ENCODE assay signal across 25 cellular contexts in the genomic region with DNA sequence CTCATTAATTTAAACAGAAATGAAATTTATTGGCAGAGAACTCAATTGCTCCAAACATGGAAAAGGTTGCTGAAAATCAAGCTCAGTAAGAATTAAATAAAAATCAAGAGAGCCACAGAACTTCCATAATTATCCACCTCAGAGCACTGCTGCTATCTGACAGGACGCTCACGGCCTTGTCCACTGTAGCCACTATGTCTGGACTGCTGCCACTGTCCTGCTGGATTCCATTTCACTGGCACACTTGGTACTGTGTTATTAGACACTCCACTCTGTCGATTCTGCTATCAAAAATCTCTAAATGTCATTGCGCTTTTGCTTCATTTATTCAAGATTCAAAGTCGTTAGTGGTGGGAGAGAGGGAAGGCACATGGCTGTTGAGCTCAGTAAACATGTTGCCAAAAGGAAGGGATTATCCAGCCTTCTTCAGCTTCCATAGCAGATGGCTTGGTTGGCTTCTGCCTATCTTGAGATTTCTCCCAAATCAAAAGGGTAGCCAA.
DNase-seq lines count a peak whose midpoint lies in the region; ATAC-seq, FAIRE-seq and TF ChIP-seq lines count a peak whose summit lies in the region.
"Had no signal": no experiment of that assay in that cellular context is flagged by ENCODE, and none has a peak within 500 bp of the region (broad histone marks: within the 10 kb centered on the region; RNA-seq: fewer than 3 reads in every experiment).

No MANE protein-coding gene starts in this region.

- H4K20me1 ChIP-seq in keratinocyte (ENCODE audit: control insufficient read depth, extremely low read depth, insufficient read depth, low read length): no peaks in the 10 kb centered on the region

- H3K36me3 Mint-ChIP-seq in brain (no peaks in the 10 kb centered on the region), natural killer cell (no peaks in the 10 kb centered on the region)
- no peaks in the 10 kb centered on the region for H3K36me3 Mint-ChIP-seq in CD8-positive, alpha-beta memory T cell
- H3K36me3 Mint-ChIP-seq: T-cell had no signal

- H3K27ac Mint-ChIP-seq in brain (peak overlapping the region in 3 of 5 experiments; percentile 3 to 82 (median 28)), natural killer cell (no peak overlapping the region)
- no peak overlapping the region for H3K27ac Mint-ChIP-seq in CD8-positive, alpha-beta memory T cell
- H3K27ac Mint-ChIP-seq: T-cell had no signal

- H3K79me2 ChIP-seq in keratinocyte (ENCODE audit: control insufficient read depth, insufficient read depth, low read length): no peaks in the 10 kb centered on the region

- H3K4me2 ChIP-seq in keratinocyte (ENCODE audit: control insufficient read depth, extremely low read depth, insufficient read depth, low read depth, low read length): no peak overlapping the region
- H3K4me2 ChIP-seq: PC-9 had no signal

- H3K4me1 Mint-ChIP-seq in brain (no peaks in the 10 kb centered on the region), natural killer cell (no peaks in the 10 kb centered on the region)
- H3K4me1 Mint-ChIP-seq in CD8-positive, alpha-beta memory T cell: no peaks in the 10 kb centered on the region
- H3K4me1 Mint-ChIP-seq: T-cell had no signal

- no peaks in the 10 kb centered on the region for H3K9me1 ChIP-seq in keratinocyte (ENCODE audit: control insufficient read depth, extremely low read depth, insufficient read depth, low read length)

- H3K4me3 ChIP-seq in left ventricle myocardium inferior (no peak overlapping the region), keratinocyte (ENCODE audit: control insufficient read depth in 2 of 3, extremely low read depth in 1 of 3, insufficient read depth in 2 of 3, low read depth in 1 of 3, low read length in 3 of 3) (no peak overlapping the region)
- no peak overlapping the region for H3K4me3 ChIP-seq in CD8-positive, alpha-beta memory T cell (ENCODE audit: low read length)
- H3K4me3 ChIP-seq: HAP-1, PC-9, SJSA1 had no signal

- no peaks in the 10 kb centered on the region for H3K4me1 ChIP-seq in left ventricle myocardium inferior
- H3K4me1 ChIP-seq in keratinocyte (ENCODE audit: control insufficient read depth, extremely low read depth, insufficient read depth, low read length): no peaks in the 10 kb centered on the region
- H3K4me1 ChIP-seq in CD8-positive, alpha-beta memory T cell (ENCODE audit: insufficient read depth, low read length): no peaks in the 10 kb centered on the region
- H3K4me1 ChIP-seq: HAP-1, SJSA1 had no signal

- ATAC-seq in Right ventricle myocardium superior (ENCODE audit: poor library complexity) (no peak), natural killer cell (no peak)
- ATAC-seq: Right ventricle myocardium inferior, T-cell had no signal

- H3K9ac ChIP-seq in keratinocyte (ENCODE audit: control insufficient read depth, extremely low read depth, insufficient read depth, low read length): no peak overlapping the region

- H3K27me3 ChIP-seq in left ventricle myocardium inferior (ENCODE audit: low read depth) (no peaks in the 10 kb centered on the region), keratinocyte (ENCODE audit: control insufficient read depth, extremely low read depth, insufficient read depth, low read length) (no peaks in the 10 kb centered on the region)
- H3K27me3 ChIP-seq in CD8-positive, alpha-beta memory T cell (ENCODE audit: insufficient read depth, low read length, poor library complexity, severe bottlenecking): no peaks in the 10 kb centered on the region

- DNase-seq in left ventricle myocardium inferior (peak; percentile 14), Right ventricle myocardium superior (no peak), NCI-H2171 treated with DMSO at 0.1 percent for 48 hours (lab: John Stamatoyannopoulos, UW) (peak; percentile 65), keratinocyte (ENCODE audit: low read depth, low spot score) (no peak), natural killer cell (no peak), NCI-H1694 (lab: John Stamatoyannopoulos, UW) (no peak)
- DNase-seq in CD8-positive, alpha-beta memory T cell: no peak
- DNase-seq: DMS79, EL, GF-D8, KBM-7, MV-4-11, NCI-H1105, NCI-H1436 treated with DMSO at 0.1 percent for 48 hours, NCI-H1930, NCI-H2107, NCI-H510A, NCI-H774, PC-9, T-cell had no signal

- H3K9me3 ChIP-seq in left ventricle myocardium inferior (replicated peaks) (peaks cover 13% of the 10 kb centered on the region), keratinocyte (ENCODE audit: control insufficient read depth, low read depth, low read length) (no peaks in the 10 kb centered on the region)
- H3K9me3 ChIP-seq in CD8-positive, alpha-beta memory T cell (ENCODE audit: low read length): no peaks in the 10 kb centered on the region
- H3K9me3 ChIP-seq: HAP-1, SJSA1 had no signal

- TF ChIP-seq CTCF in left ventricle myocardium inferior (IDR thresholded peaks at IDR 0.05; ENCODE audit: borderline replicate concordance) (no peak), brain (conservative IDR thresholded peaks at IDR 0.05) (no peak), keratinocyte (optimal IDR thresholded peaks at IDR 0.05 in 1 of 3, IDR thresholded peaks at IDR 0.05 in 1 of 3, conservative IDR thresholded peaks at IDR 0.05 in 1 of 3; ENCODE audit: extremely low read depth in 1 of 3, insufficient read depth in 2 of 3, low read length in 3 of 3) (no peak), natural killer cell (IDR thresholded peaks at IDR 0.05) (no peak)

- peak; percentile 13 for FAIRE-seq in keratinocyte (lab: Jason Lieb, UNC)
- FAIRE-seq: GM12891 had no signal

- H3K27ac ChIP-seq in left ventricle myocardium inferior (replicated peaks) (no peak overlapping the region), keratinocyte (ENCODE audit: control insufficient read depth, insufficient read depth, low read length) (no peak overlapping the region)
- no peak overlapping the region for H3K27ac ChIP-seq in CD8-positive, alpha-beta memory T cell (ENCODE audit: low read depth, low read length)
- H3K27ac ChIP-seq: PC-9, SJSA1 had no signal

- H3K36me3 ChIP-seq in left ventricle myocardium inferior (no peaks in the 10 kb centered on the region), keratinocyte (ENCODE audit: control insufficient read depth in 2 of 2, extremely low read depth in 1 of 2, insufficient read depth in 2 of 2, low read length in 2 of 2) (no peaks in the 10 kb centered on the region)
- no peaks in the 10 kb centered on the region for H3K36me3 ChIP-seq in CD8-positive, alpha-beta memory T cell (ENCODE audit: insufficient read depth, low read length)
- H3K36me3 ChIP-seq: HAP-1, SJSA1 had no signal

- H3K27me3 Mint-ChIP-seq in brain: peaks cover 1% of the 10 kb centered on the region
- H3K27me3 Mint-ChIP-seq in natural killer cell (ENCODE audit: low read depth in 2 of 2): no peaks in the 10 kb centered on the region
- no peaks in the 10 kb centered on the region for H3K27me3 Mint-ChIP-seq in CD8-positive, alpha-beta memory T cell
- H3K27me3 Mint-ChIP-seq: T-cell had no signal

- dilution Hi-C loops in keratinocyte (cut with MboI; ENCODE audit: extremely low pct_ligation_motif_present, low sequenced_read_pairs): no loop called here

- CTCF ChIA-PET in CD8-positive, alpha-beta memory T cell (lab: Charles Lee): no interaction called here

- no peak overlapping the region for H2AFZ ChIP-seq in keratinocyte (ENCODE audit: control insufficient read depth, low read length)
- H2AFZ ChIP-seq: PC-9 had no signal

- peak overlapping the region in 1 of 5 experiments; percentile 3 for H3K4me3 Mint-ChIP-seq in brain
- H3K4me3 Mint-ChIP-seq in natural killer cell: no peak overlapping the region
- H3K4me3 Mint-ChIP-seq in CD8-positive, alpha-beta memory T cell: no peak overlapping the region
- H3K4me3 Mint-ChIP-seq: T-cell had no signal

- intact Hi-C loops in left ventricle myocardium inferior (cut with micrococcal nuclease) (no loop called here), Right ventricle myocardium superior (cut with DNase I) (no loop called here), natural killer cell (cut with micrococcal nuclease) (no loop called here)

- POLR2A ChIA-PET in CD8-positive, alpha-beta memory T cell (lab: Charles Lee): no interaction called here

- no peaks in the 10 kb centered on the region for H3K9me3 Mint-ChIP-seq in brain
- peaks cover 6 to 11% of the 10 kb centered on the region in 2 donors for H3K9me3 Mint-ChIP-seq in natural killer cell
- H3K9me3 Mint-ChIP-seq in CD8-positive, alpha-beta memory T cell: peaks cover 0 to 8% (median 4%) of the 10 kb centered on the region in 5 donors

Comparison
In these comparisons a context has a peak if more than half of its experiments do, and no peak if none do; other contexts are left out.
1. DNase-seq: peak in left ventricle myocardium inferior (single experiment) and NCI-H2171 treated with DMSO at 0.1 percent for 48 hours (single experiment); none in Right ventricle myocardium superior (single experiment), keratinocyte (single experiment), natural killer cell (single experiment), CD8-positive, alpha-beta memory T cell (0 of 5) and NCI-H1694 (single experiment).
2. H3K27ac Mint-ChIP-seq: peak in brain (3 of 5); none in natural killer cell (0 of 2) and CD8-positive, alpha-beta memory T cell (0 of 8).